ENCODE assay signal across 25 cellular contexts in the genomic region with DNA sequence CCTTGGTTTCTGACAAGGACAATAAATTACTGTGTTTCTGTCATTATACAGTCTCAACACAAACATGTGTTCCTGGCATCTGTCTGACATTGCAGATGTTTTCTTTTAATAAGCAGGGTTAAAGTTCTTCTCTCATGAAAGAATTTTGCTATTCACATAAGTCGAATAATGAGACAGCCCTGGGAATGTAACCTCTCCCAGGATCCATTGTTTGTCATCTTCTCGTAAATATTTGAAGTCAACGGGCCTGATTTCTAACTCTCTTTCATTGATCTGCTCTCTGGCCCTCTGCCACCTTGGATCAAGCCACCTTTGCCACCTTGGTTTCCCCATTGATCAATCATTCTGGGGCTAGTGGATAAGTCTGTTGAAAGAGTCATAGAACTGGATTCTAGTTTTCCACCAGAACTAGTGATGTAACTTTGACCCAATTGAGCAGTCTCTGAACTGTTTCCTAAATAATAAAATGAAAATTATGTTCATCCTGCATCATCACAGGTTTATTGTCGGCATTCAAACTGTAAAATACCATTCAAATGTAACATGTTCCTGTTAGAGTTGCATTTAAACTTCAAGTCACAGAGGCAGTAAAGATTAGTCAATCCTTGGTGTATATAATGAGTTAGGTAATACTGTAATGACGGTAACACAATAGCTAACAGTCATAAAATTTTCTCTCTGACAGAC. TPM values are rescaled to one million over a fixed set of nuclear protein-coding genes. Genes with fewer than 3 reads are reported as not detected.
A peak's percentile ranks its signal among the peaks of the same experiment; 100 is the strongest.
DNase-seq lines count a peak whose midpoint lies in the region; ATAC-seq and TF ChIP-seq lines count a peak whose summit lies in the region.
"Had no signal": no experiment of that assay in that cellular context is flagged by ENCODE, and none has a peak within 500 bp of the region (broad histone marks: within the 10 kb centered on the region; RNA-seq: fewer than 3 reads in every experiment).

No MANE protein-coding gene starts in this region.

- H3K9me3 ChIP-seq in OCI-LY3 (ENCODE audit: insufficient read depth, low read length) (no peaks in the 10 kb centered on the region), hepatocyte (ENCODE audit: low read depth) (no peaks in the 10 kb centered on the region), trophoblast cell (ENCODE audit: insufficient read depth, low read depth, low read length) (no peaks in the 10 kb centered on the region)
- H3K9me3 ChIP-seq: sigmoid colon, stomach had no signal

- peak overlapping the region; percentile 80 for H2BK120ac ChIP-seq in trophoblast cell (ENCODE audit: insufficient read depth, low read length, poor library complexity)

- peak overlapping the region; percentile 61 for H2BK5ac ChIP-seq in trophoblast cell (ENCODE audit: low read depth, low read length, poor library complexity)

- no peak overlapping the region for H2AFZ ChIP-seq in OCI-LY3 (ENCODE audit: low read depth, low read length)
- H2AFZ ChIP-seq in hepatocyte = no peak overlapping the region
- H2AFZ ChIP-seq in trophoblast cell (ENCODE audit: insufficient read depth, low read length, poor library complexity) = no peak overlapping the region

- no peak overlapping the region for H3K4ac ChIP-seq in trophoblast cell (ENCODE audit: low read depth, low read length)

- H3K9ac ChIP-seq in OCI-LY3 (ENCODE audit: low read length) (no peak overlapping the region), trophoblast cell (ENCODE audit: low read length) (no peak overlapping the region)

- H2BK12ac ChIP-seq in trophoblast cell (ENCODE audit: low read length) = peak overlapping the region; percentile 77

- H2AK5ac ChIP-seq in trophoblast cell (ENCODE audit: low read length) = no peak overlapping the region

- no peak overlapping the region for H3K14ac ChIP-seq in trophoblast cell (ENCODE audit: low read length)

- no peaks in the 10 kb centered on the region for H4K20me1 ChIP-seq in OCI-LY3 (ENCODE audit: insufficient read depth, low read length)
- H4K20me1 ChIP-seq in hepatocyte (ENCODE audit: insufficient read depth, poor library complexity, severe bottlenecking) = no peaks in the 10 kb centered on the region

- H3K36me3 ChIP-seq in OCI-LY3 (replicated peaks; ENCODE audit: low read depth, low read length) (no peaks in the 10 kb centered on the region), hepatocyte (replicated peaks; ENCODE audit: insufficient read depth, low read depth) (no peaks in the 10 kb centered on the region), trophoblast cell (ENCODE audit: control insufficient read depth in 1 of 2, insufficient read depth in 2 of 2, low read length in 2 of 2) (no peaks in the 10 kb centered on the region)
- H3K36me3 ChIP-seq: cardiac muscle cell, sigmoid colon, stomach had no signal

- H3K27ac ChIP-seq in OCI-LY3 (ENCODE audit: low read length) (no peak overlapping the region), hepatocyte (peak overlapping the region; percentile 47), trophoblast cell (ENCODE audit: low read depth, low read length) (no peak overlapping the region)
- H3K27ac ChIP-seq: cardiac muscle cell, sigmoid colon, stomach had no signal

- no peak for TF ChIP-seq CTCF in OCI-LY3 (IDR thresholded peaks at IDR 0.05; ENCODE audit: low read depth, low read length)
- TF ChIP-seq CTCF in hepatocyte (IDR thresholded peaks at IDR 0.05; ENCODE audit: poor library complexity) = no peak

- peaks cover 6% of the 10 kb centered on the region for H3K79me1 ChIP-seq in trophoblast cell (ENCODE audit: low read length)

- H3K79me2 ChIP-seq in OCI-LY3 (ENCODE audit: low read length) (no peaks in the 10 kb centered on the region), hepatocyte (no peaks in the 10 kb centered on the region), trophoblast cell (ENCODE audit: control insufficient read depth, insufficient read depth, low read length, poor library complexity) (no peaks in the 10 kb centered on the region)

- H4K12ac ChIP-seq in trophoblast cell (ENCODE audit: low read depth, low read length) = no peak overlapping the region

- no peak overlapping the region for H3K18ac ChIP-seq in trophoblast cell (ENCODE audit: low read length)

- peak overlapping the region; percentile 61 for H4K8ac ChIP-seq in trophoblast cell (ENCODE audit: low read depth, low read length)

- H3K27me3 ChIP-seq in OCI-LY3 (ENCODE audit: low read depth, low read length) = peaks cover 2% of the 10 kb centered on the region; the same call in 1 of the 2 replicates
- no peaks in the 10 kb centered on the region for H3K27me3 ChIP-seq in hepatocyte
- H3K27me3 ChIP-seq in trophoblast cell (ENCODE audit: insufficient read depth, low read length) = no peaks in the 10 kb centered on the region
- H3K27me3 ChIP-seq: cardiac muscle cell, sigmoid colon, stomach had no signal

- WGBS in hepatocyte (ENCODE audit: low lambda C conversion rate, missing lambda C conversion rate) = 45% methylated on average over 5 of the region's 5 CpGs
- no CpG with 5 or more reads among the region's 5 CpGs for WGBS in trophoblast cell (ENCODE audit: extremely low coverage, insufficient coverage, insufficient read length)

- H4K91ac ChIP-seq in trophoblast cell (ENCODE audit: low read depth, low read length) = no peak overlapping the region

- H3K4me3 ChIP-seq in OCI-LY3 (ENCODE audit: low read length) (no peak overlapping the region), hepatocyte (no peak overlapping the region), trophoblast cell (ENCODE audit: low read depth, low read length) (no peak overlapping the region)
- H3K4me3 ChIP-seq: cardiac muscle cell, sigmoid colon, stomach had no signal

- peak overlapping the region; percentile 56 for H3K4me2 ChIP-seq in OCI-LY3 (ENCODE audit: low read length)
- H3K4me2 ChIP-seq in hepatocyte = no peak overlapping the region
- H3K4me2 ChIP-seq in trophoblast cell (ENCODE audit: low read length) = no peak overlapping the region

- H3K23ac ChIP-seq in trophoblast cell (ENCODE audit: low read length) = no peak overlapping the region

- no peaks in the 10 kb centered on the region for H3K9me2 ChIP-seq in hepatocyte (replicated peaks; ENCODE audit: insufficient read depth)

- H3K4me1 ChIP-seq in OCI-LY3 (ENCODE audit: low read length) (peaks cover 40% of the 10 kb centered on the region), hepatocyte (ENCODE audit: insufficient read depth) (peaks cover 7% of the 10 kb centered on the region), trophoblast cell (ENCODE audit: control insufficient read depth in 1 of 2, insufficient read depth in 2 of 2, low read length in 2 of 2) (peaks cover 5 to 10% of the 10 kb centered on the region in 2 experiments)
- H3K4me1 ChIP-seq: sigmoid colon had no signal

- ATAC-seq in HG02885 (IDR thresholded peaks at IDR 0.05; ENCODE audit: poor library complexity, unreplicated experiment) (no peak), HG03139 (IDR thresholded peaks at IDR 0.05; ENCODE audit: unreplicated experiment) (no peak)

- peak; percentile 34 for DNase-seq in EH (ENCODE audit: low read depth)
- DNase-seq in hepatocyte (ENCODE audit: low spot score) = no peak
- no peak for DNase-seq in trophoblast cell
- no peak for DNase-seq in stimulated activated CD8-positive, alpha-beta memory T cell treated with anti-CD3 and anti-CD28 coated beads, Interleukin-4, amount 100 ng/mL, for 48 hours
- no peak for DNase-seq in cortex of kidney (lab: John Stamatoyannopoulos, UW)
- DNase-seq: activated CD4-positive, alpha-beta T cell treated with anti-CD3 and anti-CD28 coated beads, Interleukin-2, amount 10 ng/mL, durations not matched to agents 24 days and 14 days; activated CD8-positive, alpha-beta memory T cell treated with anti-CD3 and anti-CD28 coated beads, Interleukin-2, amount 50 U/mL, for 48 hours; activated gamma-delta T cell; amniotic stem cell; effector CD8-positive, alpha-beta T cell; EL; hippocampal formation; KBM-7; NCI-H1092; NCI-H526 treated with DMSO at 0.1 percent for 48 hours; occipital lobe; RPMI8226; sigmoid colon; stimulated activated CD4-positive, alpha-beta T cell treated with anti-CD3 and anti-CD28 coated beads, Interleukin-2, amount 100 ng/mL, for 24 hours; stomach; SW 1271 had no signal

RNA-seq across cellular contexts. Expression of a gene that starts 12.8 kb away (rescaled TPM):
- 177 and 195 TPM in 2 replicates for total RNA-seq in hepatocyte
- polyA plus RNA-seq in hepatocyte = 140 and 169 TPM in 2 replicates
- polyA plus RNA-seq in trophoblast cell (2013) = 174 and 186 TPM in 2 replicates
